11 cellular contexts compared by ENCODE assay signal in the genomic region with DNA sequence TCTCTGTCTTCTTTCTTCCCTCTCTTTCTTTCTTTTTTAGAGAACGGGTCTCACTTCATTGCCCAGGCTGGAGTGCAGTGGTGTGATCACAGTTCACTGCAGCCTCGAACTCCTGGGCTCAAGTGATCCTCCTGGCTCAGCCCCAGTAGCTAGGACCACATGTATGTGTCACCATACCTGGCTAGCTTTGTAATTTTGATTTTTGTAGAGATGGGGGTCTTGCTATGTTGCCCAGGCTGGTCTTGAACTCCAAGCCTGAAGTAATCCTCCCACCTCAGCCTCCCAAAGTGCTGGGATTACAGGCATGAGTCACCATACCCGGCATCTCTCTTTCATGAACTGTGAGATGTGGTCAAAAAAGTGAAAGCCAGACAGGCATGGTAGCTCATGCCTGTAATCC. TPM values are rescaled to one million over a fixed set of nuclear protein-coding genes. Genes with fewer than 3 reads are reported as not detected.
"Had no signal": no experiment of that assay in that cellular context is flagged by ENCODE, and none has a peak within 500 bp of the region (broad histone marks: within the 10 kb centered on the region; RNA-seq: fewer than 3 reads in every experiment).

No MANE protein-coding gene starts in this region.

RNA-seq across cellular contexts. Expression of gene EMC10, which starts 3.0 kb away (rescaled TPM):
- total RNA-seq: astrocyte had no signal

RNA-seq across cellular contexts. Expression of gene GARIN5A, which starts 3.3 kb away (rescaled TPM):
- total RNA-seq: activated CD4-positive, alpha-beta T cell treated with anti-CD3 and anti-CD28 coated beads, Interleukin-2, amount 10 ng/mL, durations not matched to agents 7 days and 5 days; astrocyte; SJSA1 had no signal

RNA-seq across cellular contexts. Expression of gene JOSD2, which starts 37.7 kb away (rescaled TPM):
- total RNA-seq: astrocyte had no signal

RNA-seq across cellular contexts. Expression of gene ASPDH, which starts 40.4 kb away (rescaled TPM):
- total RNA-seq: activated CD4-positive, alpha-beta T cell treated with anti-CD3 and anti-CD28 coated beads, Interleukin-2, amount 10 ng/mL, durations not matched to agents 7 days and 5 days; activated CD8-positive, alpha-beta T cell treated with anti-CD3 and anti-CD28 coated beads, Interleukin-2, amount 10 ng/mL, durations not matched to agents 7 days and 5 days; activated naive CD4-positive, alpha-beta T cell treated with anti-CD3 and anti-CD28 coated beads for 36 hours; activated naive CD4-positive, alpha-beta T cell treated with anti-CD3 and anti-CD28 coated beads, Interleukin-2, amount 50 U/mL, for 72 hours; astrocyte; body of pancreas; breast epithelium; cardiac septum; MCF 10A; SJSA1 had no signal

RNA-seq across cellular contexts. Expression of gene MYBPC2, which starts 40.6 kb away (rescaled TPM):
- total RNA-seq: activated CD4-positive, alpha-beta T cell treated with anti-CD3 and anti-CD28 coated beads, Interleukin-2, amount 10 ng/mL, durations not matched to agents 7 days and 5 days; activated CD8-positive, alpha-beta T cell treated with anti-CD3 and anti-CD28 coated beads, Interleukin-2, amount 10 ng/mL, durations not matched to agents 7 days and 5 days; astrocyte; body of pancreas; cardiac septum; MCF 10A; SJSA1 had no signal
- polyA plus RNA-seq: SK-N-SH had no signal
